ENCODE assay signal across 8 cellular contexts in the genomic region with DNA sequence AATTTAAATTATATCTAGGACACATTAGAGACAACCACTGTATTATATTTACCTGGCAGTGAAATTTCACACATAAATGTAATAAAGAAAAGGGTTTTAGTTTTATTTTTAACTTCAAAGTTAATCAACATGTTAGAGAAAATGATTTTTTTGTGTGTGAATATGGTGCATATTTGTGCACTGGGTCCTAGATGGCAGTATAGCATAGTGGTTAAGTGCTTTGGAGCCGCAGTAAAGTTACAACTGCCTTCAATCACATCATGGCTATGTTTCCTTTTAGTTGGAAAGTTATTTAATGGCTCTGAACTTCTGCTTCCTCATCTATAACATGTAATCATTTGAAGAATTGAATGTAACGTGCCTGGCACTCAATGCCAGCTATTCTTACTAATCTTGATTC.
DNase-seq lines count a peak whose midpoint lies in the region; ATAC-seq and TF ChIP-seq lines count a peak whose summit lies in the region.

No MANE protein-coding gene starts in this region.

- TF ChIP-seq RAD21 in Ishikawa (IDR thresholded peaks at IDR 0.05; ENCODE audit: low read depth) = peak; percentile 55

- ATAC-seq in left lung = peak; percentile 75
- ATAC-seq in HG02798 (IDR thresholded peaks at IDR 0.05; ENCODE audit: poor library complexity, unreplicated experiment) = no peak
- ATAC-seq in GM21526 (IDR thresholded peaks at IDR 0.05; ENCODE audit: low FRiP score, unreplicated experiment) = no peak
- no peak for ATAC-seq in GM21367 (IDR thresholded peaks at IDR 0.05; ENCODE audit: unreplicated experiment)

- H3K27me3 ChIP-seq in left lung (no peaks in the 10 kb centered on the region), ovary (no peaks in the 10 kb centered on the region)

- intact Hi-C loops in left lung (cut with DNase I) = no loop called here
- intact Hi-C loops in ovary (cut with DNase I) = no loop called here

- H3K36me3 ChIP-seq in left lung (no peaks in the 10 kb centered on the region), ovary (no peaks in the 10 kb centered on the region)

- H3K9me3 ChIP-seq in left lung (no peaks in the 10 kb centered on the region), ovary (no peaks in the 10 kb centered on the region)

- TF ChIP-seq EP300 in Ishikawa (IDR thresholded peaks at IDR 0.05; ENCODE audit: borderline replicate concordance) (no peak), ovary (IDR thresholded peaks at IDR 0.05) (no peak)

- H3K4me3 ChIP-seq in astrocyte of the spinal cord (ENCODE audit: low read depth, low read length) = no peak overlapping the region
- H3K4me3 ChIP-seq in left lung = no peak overlapping the region
- no peak overlapping the region for H3K4me3 ChIP-seq in ovary

- H3K27ac ChIP-seq in left lung (no peak overlapping the region), ovary (no peak overlapping the region)

- H3K4me1 ChIP-seq in left lung = no peaks in the 10 kb centered on the region
- H3K4me1 ChIP-seq in ovary (ENCODE audit: insufficient read depth) = peaks cover 5% of the 10 kb centered on the region

- peak; percentile 30 for TF ChIP-seq CTCF in astrocyte of the spinal cord (IDR thresholded peaks at IDR 0.05; ENCODE audit: low read depth, low read length)
- TF ChIP-seq CTCF in left lung (IDR thresholded peaks at IDR 0.05) = peak in 1 of 2 donors; percentile 35
- TF ChIP-seq CTCF in ovary (IDR thresholded peaks at IDR 0.05) = no peak

- TF ChIP-seq POLR2A in ovary (IDR thresholded peaks at IDR 0.05) = no peak

- 70 to 76% (median 75%) methylated on average over 2 of the region's 2 CpGs for WGBS in ovary, 3 donors

- DNase-seq in EH (ENCODE audit: low read depth) (peak; percentile 15), astrocyte of the spinal cord (ENCODE audit: low read depth, low spot score) (peak; percentile 36), left lung (no peak), ovary (no peak)

- in situ Hi-C loops in astrocyte of the spinal cord (cut with HindIII; ENCODE audit: low sequenced_read_pairs) = no loop called here

TF ChIP-seq in Ishikawa, 13 proteins besides CTCF, POLR2A, EP300 and RAD21:
- no peak for TF ChIP-seq CEBPB (IDR thresholded peaks at IDR 0.05)
- no peak for TF ChIP-seq TCF12 (IDR thresholded peaks at IDR 0.05; ENCODE audit: low read depth)
- TF ChIP-seq, protein P1, sequence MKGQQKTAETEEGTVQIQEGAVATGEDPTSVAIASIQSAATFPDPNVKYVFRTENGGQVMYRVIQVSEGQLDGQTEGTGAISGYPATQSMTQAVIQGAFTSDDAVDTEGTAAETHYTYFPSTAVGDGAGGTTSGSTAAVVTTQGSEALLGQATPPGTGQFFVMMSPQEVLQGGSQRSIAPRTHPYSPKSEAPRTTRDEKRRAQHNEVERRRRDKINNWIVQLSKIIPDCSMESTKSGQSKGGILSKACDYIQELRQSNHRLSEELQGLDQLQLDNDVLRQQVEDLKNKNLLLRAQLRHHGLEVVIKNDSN (IDR thresholded peaks at IDR 0.05) = no peak
- TF ChIP-seq TEAD4 (IDR thresholded peaks at IDR 0.05) = no peak
TF ChIP-seq in Ishikawa: peak in this region for 0.

Comparison
In these comparisons a context has a peak if more than half of its experiments do, and no peak if none do; other contexts are left out.
1. DNase-seq: peak in EH (single experiment) and astrocyte of the spinal cord (single experiment); none in left lung (0 of 2) and ovary (0 of 5).